In genomic region chr6:122145741-122146240, GRCh38 we compare ENCODE assay signal across 30 cellular contexts.
"Had no signal": no experiment of that assay in that cellular context is flagged by ENCODE, and none has a peak within 500 bp of the region (broad histone marks: within the 10 kb centered on the region; RNA-seq: fewer than 3 reads in every experiment).

No MANE protein-coding gene starts in this region.

- H3K27ac ChIP-seq: brain microvascular endothelial cell, Peyer's patch, SJSA1 had no signal

- ATAC-seq: activated CD4-positive, alpha-beta T cell treated with anti-CD3 and anti-CD28 coated beads for 36 hours; activated CD8-positive, alpha-beta T cell treated with anti-CD3 and anti-CD28 coated beads, Interleukin-2, amount 10 ng/mL, durations not matched to agents 7 days and 5 days; activated naive CD8-positive, alpha-beta T cell treated with anti-CD3 and anti-CD28 coated beads, Interleukin-2, amount 50 U/mL, for 24 hours; activated T-cell treated with anti-CD3 and anti-CD28 coated beads, Interleukin-2, amount 50 U/mL, for 4 hours; PC-3 had no signal

- DNase-seq: activated CD4-positive, alpha-beta T cell treated with anti-CD3 and anti-CD28 coated beads for 36 hours; activated CD4-positive, alpha-beta T cell treated with anti-CD3 and anti-CD28 coated beads, Interleukin-2, amount 10 ng/mL, durations not matched to agents 7 days and 5 days; activated CD4-positive, alpha-beta T cell treated with anti-CD3 and anti-CD28 coated beads, Interleukin-2, amount 50 U/mL, for 48 hours; activated CD8-positive, alpha-beta T cell treated with anti-CD3 and anti-CD28 coated beads, Interleukin-2, amount 10 ng/mL, durations not matched to agents 7 days and 5 days; activated gamma-delta T cell treated with Interleukin-2 at 50 U/mL for 16 hours; activated naive CD4-positive, alpha-beta T cell treated with anti-CD3 and anti-CD28 coated beads for 36 hours; activated naive CD8-positive, alpha-beta T cell treated with anti-CD3 and anti-CD28 coated beads, Interleukin-2, amount 50 U/mL, for 24 hours; activated T-cell treated with anti-CD3 and anti-CD28 coated beads, Interleukin-2, amount 50 U/mL, for 4 hours; amniotic stem cell; aorta; brain microvascular endothelial cell; Kasumi-1; MM.1S; MV-4-11; NCI-H1092; NCI-H146; NCI-H187; NCI-H2029 treated with DMSO at 0.1 percent for 48 hours; NCI-H2107; NCI-H2171; NCI-H510A; NCI-H526; NCI-H748 treated with DMSO at 0.1 percent for 48 hours; NK-92 treated with Interleukin-12 subunit alpha and Interleukin-12 subunit beta, amount 100 ng/mL, for 24 hours; PC-3; Peyer's patch; RPMI8226; SHP77 treated with DMSO at 0.1 percent for 48 hours had no signal

- H3K4me1 ChIP-seq: Peyer's patch, SJSA1 had no signal

- H3K4me2 ChIP-seq: SK-N-SH had no signal

- H3K4me3 ChIP-seq: Peyer's patch, SJSA1 had no signal

- H3K27me3 ChIP-seq: brain microvascular endothelial cell, Peyer's patch, SJSA1 had no signal

- H3K9me3 ChIP-seq: Peyer's patch, SJSA1, SK-N-SH had no signal

- H3K36me3 ChIP-seq: brain microvascular endothelial cell, Peyer's patch, SJSA1 had no signal

- H3K9ac ChIP-seq: SK-N-SH had no signal
